Comparison of ENCODE assay signal across 20 cellular contexts in the genomic region with DNA sequence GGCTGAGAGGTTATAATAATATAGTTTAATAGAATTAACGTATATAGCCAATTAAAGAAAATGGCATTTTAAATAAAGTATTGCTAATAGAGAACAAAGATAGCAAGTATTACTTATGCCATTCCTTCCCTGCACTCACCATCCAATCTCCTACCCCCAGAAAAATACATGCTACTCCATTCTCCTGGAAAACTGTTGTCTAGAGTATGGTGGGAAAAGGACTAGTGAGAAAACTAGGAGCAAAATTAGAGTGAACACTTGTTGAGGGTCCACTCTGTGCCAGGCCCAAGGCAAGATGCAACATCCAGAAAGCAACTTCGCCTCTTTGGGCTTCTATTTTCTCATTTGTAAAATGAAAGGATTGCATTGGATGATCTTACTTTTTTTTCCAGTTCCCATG.
"Had no signal": no experiment of that assay in that cellular context is flagged by ENCODE, and none has a peak within 500 bp of the region (broad histone marks: within the 10 kb centered on the region; RNA-seq: fewer than 3 reads in every experiment).

No MANE protein-coding gene starts in this region.

- H3K36me3 Mint-ChIP-seq: activated naive CD8-positive, alpha-beta T cell; naive thymus-derived CD8-positive, alpha-beta T cell; stimulated activated effector memory CD8-positive, alpha-beta T cell treated with anti-CD3 and anti-CD28 coated beads, Interleukin-12 subunit alpha, Interleukin-12 subunit beta, amount 100 ng/mL, for 72 hours; T-cell had no signal

- H3K27ac Mint-ChIP-seq: dendritic cell treated with granulocyte-macrophage colony-stimulating factor and Interleukin-4, amounts not matched to agents 40 ng/mL and 50 ng/mL, for 4 days; T-cell had no signal

- H3K27me3 Mint-ChIP-seq: dendritic cell treated with granulocyte-macrophage colony-stimulating factor and Interleukin-4, amounts not matched to agents 40 ng/mL and 50 ng/mL, for 4 days had no signal

- H3K4me1 ChIP-seq: esophagus squamous epithelium, heart right ventricle, pancreas, thyroid gland had no signal

- DNase-seq: activated CD8-positive, alpha-beta memory T cell treated with anti-CD3 and anti-CD28 coated beads for 24 hours; activated gamma-delta T cell; amygdala; effector memory CD4-positive, alpha-beta T cell; esophagus squamous epithelium; heart right ventricle; left ventricle myocardium superior; naive thymus-derived CD8-positive, alpha-beta T cell; stimulated activated CD4-positive, alpha-beta T cell treated with anti-CD3 and anti-CD28 coated beads, Interleukin-4, amount 100 ng/mL, for 24 hours; T-cell; T1000; thyroid gland had no signal

- H3K4me3 Mint-ChIP-seq: activated naive CD8-positive, alpha-beta T cell; dendritic cell treated with granulocyte-macrophage colony-stimulating factor and Interleukin-4, amounts not matched to agents 40 ng/mL and 50 ng/mL, for 4 days had no signal

- ATAC-seq: heart right ventricle; left ventricle myocardium superior; naive thymus-derived CD8-positive, alpha-beta T cell; T-cell had no signal

- H3K9me3 Mint-ChIP-seq: dendritic cell treated with granulocyte-macrophage colony-stimulating factor and Interleukin-4, amounts not matched to agents 40 ng/mL and 50 ng/mL, for 4 days; naive thymus-derived CD8-positive, alpha-beta T cell; stimulated activated effector memory CD8-positive, alpha-beta T cell treated with anti-CD3 and anti-CD28 coated beads, Interleukin-12 subunit alpha, Interleukin-12 subunit beta, amount 100 ng/mL, for 72 hours; T-cell had no signal

- H3K4me1 Mint-ChIP-seq: stimulated activated effector memory CD8-positive, alpha-beta T cell treated with anti-CD3 and anti-CD28 coated beads, Interleukin-12 subunit alpha, Interleukin-12 subunit beta, amount 100 ng/mL, for 72 hours had no signal

- H3K27ac ChIP-seq: cardiac muscle cell, esophagus squamous epithelium, heart right ventricle, neutrophil, pancreas, thyroid gland had no signal

- H3K4me3 ChIP-seq: cardiac muscle cell, heart right ventricle, mucosa of descending colon, pancreas, smooth muscle cell, thyroid gland had no signal

- H3K4me2 ChIP-seq: smooth muscle cell had no signal

- H3K27me3 ChIP-seq: cardiac muscle cell, esophagus squamous epithelium, heart right ventricle, neutrophil, pancreas, thyroid gland had no signal
